Comparison of ENCODE assay signal across 1 cellular context in the genomic region with DNA sequence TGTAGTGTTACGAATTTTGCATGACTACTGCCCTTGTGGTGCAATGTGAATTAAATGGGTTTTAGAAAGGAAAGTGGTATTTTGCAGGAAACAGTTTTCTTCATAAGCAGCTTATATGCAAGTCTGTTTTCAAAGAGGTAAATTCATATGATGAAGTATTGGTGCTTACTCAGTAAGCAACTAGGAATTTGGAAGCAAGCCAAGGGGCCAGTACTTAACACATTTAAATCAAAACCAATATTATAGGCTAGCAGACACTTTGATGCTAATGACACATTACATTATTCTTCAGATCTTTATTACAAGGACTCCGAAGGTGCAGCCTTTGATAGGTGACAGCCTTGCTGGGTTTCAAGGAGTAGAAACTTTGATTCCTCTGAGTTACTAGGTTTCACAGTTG.
TF ChIP-seq lines count a peak whose summit lies in the region.

No MANE protein-coding gene starts in this region.

TF ChIP-seq in SK-N-SH, 30 proteins besides CTCF, POLR2A, EP300 and RAD21 (continued from another document):
- TF ChIP-seq, protein P1, sequence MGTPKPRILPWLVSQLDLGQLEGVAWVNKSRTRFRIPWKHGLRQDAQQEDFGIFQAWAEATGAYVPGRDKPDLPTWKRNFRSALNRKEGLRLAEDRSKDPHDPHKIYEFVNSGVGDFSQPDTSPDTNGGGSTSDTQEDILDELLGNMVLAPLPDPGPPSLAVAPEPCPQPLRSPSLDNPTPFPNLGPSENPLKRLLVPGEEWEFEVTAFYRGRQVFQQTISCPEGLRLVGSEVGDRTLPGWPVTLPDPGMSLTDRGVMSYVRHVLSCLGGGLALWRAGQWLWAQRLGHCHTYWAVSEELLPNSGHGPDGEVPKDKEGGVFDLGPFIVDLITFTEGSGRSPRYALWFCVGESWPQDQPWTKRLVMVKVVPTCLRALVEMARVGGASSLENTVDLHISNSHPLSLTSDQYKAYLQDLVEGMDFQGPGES (IDR thresholded peaks at IDR 0.05; ENCODE audit: low read depth, low read length): no peak
- no peak for TF ChIP-seq POLR2AphosphoS5 (IDR thresholded peaks at IDR 0.05; ENCODE audit: low read depth, low read length)
